In the genomic region with DNA sequence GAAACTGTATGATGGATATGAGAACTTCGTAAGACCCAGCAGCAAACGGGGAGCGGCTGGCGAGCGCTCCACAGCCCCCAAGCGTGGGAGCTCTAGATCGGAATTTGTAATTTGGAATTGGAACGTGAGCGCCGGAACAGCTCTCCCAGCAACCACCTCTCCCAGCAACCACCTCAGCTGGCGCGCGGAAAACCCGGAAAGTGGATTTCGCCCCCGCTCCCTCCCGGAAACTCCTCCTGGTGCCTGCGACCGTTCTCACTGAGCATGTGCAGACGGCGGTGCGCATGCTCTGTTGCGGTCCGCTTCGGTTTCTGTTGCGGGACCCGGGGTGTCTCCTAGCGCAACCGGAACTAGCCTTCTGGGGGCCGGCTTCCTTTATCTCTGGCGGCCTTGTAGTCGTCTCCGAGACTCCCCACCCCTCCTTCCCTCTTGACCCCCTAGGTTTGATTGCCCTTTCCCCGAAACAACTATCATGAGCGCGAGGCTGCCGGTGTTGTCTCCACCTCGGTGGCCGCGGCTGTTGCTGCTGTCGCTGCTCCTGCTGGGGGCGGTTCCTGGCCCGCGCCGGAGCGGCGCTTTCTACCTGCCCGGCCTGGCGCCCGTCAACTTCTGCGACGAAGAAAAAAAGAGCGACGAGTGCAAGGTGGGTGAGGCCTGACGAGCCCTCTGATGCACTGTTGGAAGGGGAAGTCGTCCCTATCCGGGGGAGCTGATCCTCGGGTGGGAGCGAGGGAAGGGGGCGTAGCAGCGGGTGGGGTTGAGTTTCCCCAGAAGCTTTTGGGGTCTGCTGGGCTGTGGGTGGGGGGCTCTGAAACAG, we compare ENCODE assay signal across 1 cellular context.
TF ChIP-seq lines count a peak whose summit lies in the region.

A gene with protein sequence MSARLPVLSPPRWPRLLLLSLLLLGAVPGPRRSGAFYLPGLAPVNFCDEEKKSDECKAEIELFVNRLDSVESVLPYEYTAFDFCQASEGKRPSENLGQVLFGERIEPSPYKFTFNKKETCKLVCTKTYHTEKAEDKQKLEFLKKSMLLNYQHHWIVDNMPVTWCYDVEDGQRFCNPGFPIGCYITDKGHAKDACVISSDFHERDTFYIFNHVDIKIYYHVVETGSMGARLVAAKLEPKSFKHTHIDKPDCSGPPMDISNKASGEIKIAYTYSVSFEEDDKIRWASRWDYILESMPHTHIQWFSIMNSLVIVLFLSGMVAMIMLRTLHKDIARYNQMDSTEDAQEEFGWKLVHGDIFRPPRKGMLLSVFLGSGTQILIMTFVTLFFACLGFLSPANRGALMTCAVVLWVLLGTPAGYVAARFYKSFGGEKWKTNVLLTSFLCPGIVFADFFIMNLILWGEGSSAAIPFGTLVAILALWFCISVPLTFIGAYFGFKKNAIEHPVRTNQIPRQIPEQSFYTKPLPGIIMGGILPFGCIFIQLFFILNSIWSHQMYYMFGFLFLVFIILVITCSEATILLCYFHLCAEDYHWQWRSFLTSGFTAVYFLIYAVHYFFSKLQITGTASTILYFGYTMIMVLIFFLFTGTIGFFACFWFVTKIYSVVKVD (plus strand): TSS at position 338 of the 817 bp plus-strand sequence. CDS start 135 bp downstream, at position 473.

TF ChIP-seq in K562, 482 proteins besides CTCF, POLR2A, EP300 and RAD21 (continued from another document and continues in another):
- TF ChIP-seq RBM17 (IDR thresholded peaks at IDR 0.05; ENCODE audit: borderline replicate concordance, low read depth, low read length) = no peak
- no peak for TF ChIP-seq KDM2B (CRISPR knock-in tag; IDR thresholded peaks at IDR 0.05)
- no peak for TF ChIP-seq THAP12 (CRISPR knock-in tag; IDR thresholded peaks at IDR 0.05)
- no peak for TF ChIP-seq SP2 (IDR thresholded peaks at IDR 0.05; ENCODE audit: extremely low read depth, low read depth, low read length, poor library complexity, severe bottlenecking)
- no peak for TF ChIP-seq TEAD2 (tag; IDR thresholded peaks at IDR 0.05)
- TF ChIP-seq BRF2 (IDR thresholded peaks at IDR 0.05; ENCODE audit: borderline replicate concordance, insufficient read depth, insufficient read length) = no peak
- TF ChIP-seq ETV5 (CRISPR knock-in tag; IDR thresholded peaks at IDR 0.05; ENCODE audit: low read depth) = peak; percentile 67; the same call in 1 of the 2 replicates
- TF ChIP-seq KLF1 (tag; IDR thresholded peaks at IDR 0.05) = no peak
- no peak for TF ChIP-seq CCAR2 (IDR thresholded peaks at IDR 0.05; ENCODE audit: low read depth, low read length)
- TF ChIP-seq ETV6 (IDR thresholded peaks at IDR 0.05; ENCODE audit: borderline replicate concordance in 1 of 2, low read depth in 2 of 2, low read length in 1 of 2) = no peak
- no peak for TF ChIP-seq ETV6 (CRISPR knock-in tag; IDR thresholded peaks at IDR 0.05; ENCODE audit: borderline replicate concordance)
- peak; percentile 21 to 77 for TF ChIP-seq MNT (conservative IDR thresholded peaks at IDR 0.05)
- TF ChIP-seq RBM15 (IDR thresholded peaks at IDR 0.05; ENCODE audit: insufficient read depth, low read length) = no peak
- no peak for TF ChIP-seq ZBTB43 (CRISPR knock-in tag; IDR thresholded peaks at IDR 0.05)
- peak; percentile 72 for TF ChIP-seq FOXK2 (conservative IDR thresholded peaks at IDR 0.05 in 1 of 2, IDR thresholded peaks at IDR 0.05 in 1 of 2; ENCODE audit: low read depth in 2 of 2)
- TF ChIP-seq HLTF (IDR thresholded peaks at IDR 0.05) = no peak
- no peak for TF ChIP-seq ZNF780A (CRISPR knock-in tag; IDR thresholded peaks at IDR 0.05)
- no peak for TF ChIP-seq TGIF2 (CRISPR knock-in tag; IDR thresholded peaks at IDR 0.05)
- no peak for TF ChIP-seq SMAD2 (IDR thresholded peaks at IDR 0.05; ENCODE audit: low read depth, low read length)
- TF ChIP-seq GABPB2 (CRISPR knock-in tag; conservative IDR thresholded peaks at IDR 0.05) = no peak
- TF ChIP-seq CEBPZ (IDR thresholded peaks at IDR 0.05; ENCODE audit: borderline replicate concordance, low read depth, low read length) = no peak
- TF ChIP-seq HEY1 (CRISPR knock-in tag; IDR thresholded peaks at IDR 0.05; ENCODE audit: borderline replicate concordance) = no peak
- TF ChIP-seq U2AF2 (optimal IDR thresholded peaks at IDR 0.05; ENCODE audit: low read depth, low read length) = no peak
- TF ChIP-seq COPS2 (conservative IDR thresholded peaks at IDR 0.05) = no peak
- peak; percentile 90 for TF ChIP-seq BHLHE40 (IDR thresholded peaks at IDR 0.05; ENCODE audit: low read length)
- TF ChIP-seq ELF2 (CRISPR knock-in tag; IDR thresholded peaks at IDR 0.05) = peak; percentile 79
- TF ChIP-seq NBN (IDR thresholded peaks at IDR 0.05; ENCODE audit: low read depth) = no peak
- TF ChIP-seq MCM2 (IDR thresholded peaks at IDR 0.05; ENCODE audit: low read depth) = no peak
- peak; percentile 90 for TF ChIP-seq RBBP5 (IDR thresholded peaks at IDR 0.05; ENCODE audit: borderline replicate concordance, insufficient read depth, low read length, poor library complexity, severe bottlenecking)
- no peak for TF ChIP-seq ZSCAN29 (IDR thresholded peaks at IDR 0.05)
- TF ChIP-seq SETDB1 (IDR thresholded peaks at IDR 0.05; ENCODE audit: low read length) = no peak
- TF ChIP-seq, protein P1, sequence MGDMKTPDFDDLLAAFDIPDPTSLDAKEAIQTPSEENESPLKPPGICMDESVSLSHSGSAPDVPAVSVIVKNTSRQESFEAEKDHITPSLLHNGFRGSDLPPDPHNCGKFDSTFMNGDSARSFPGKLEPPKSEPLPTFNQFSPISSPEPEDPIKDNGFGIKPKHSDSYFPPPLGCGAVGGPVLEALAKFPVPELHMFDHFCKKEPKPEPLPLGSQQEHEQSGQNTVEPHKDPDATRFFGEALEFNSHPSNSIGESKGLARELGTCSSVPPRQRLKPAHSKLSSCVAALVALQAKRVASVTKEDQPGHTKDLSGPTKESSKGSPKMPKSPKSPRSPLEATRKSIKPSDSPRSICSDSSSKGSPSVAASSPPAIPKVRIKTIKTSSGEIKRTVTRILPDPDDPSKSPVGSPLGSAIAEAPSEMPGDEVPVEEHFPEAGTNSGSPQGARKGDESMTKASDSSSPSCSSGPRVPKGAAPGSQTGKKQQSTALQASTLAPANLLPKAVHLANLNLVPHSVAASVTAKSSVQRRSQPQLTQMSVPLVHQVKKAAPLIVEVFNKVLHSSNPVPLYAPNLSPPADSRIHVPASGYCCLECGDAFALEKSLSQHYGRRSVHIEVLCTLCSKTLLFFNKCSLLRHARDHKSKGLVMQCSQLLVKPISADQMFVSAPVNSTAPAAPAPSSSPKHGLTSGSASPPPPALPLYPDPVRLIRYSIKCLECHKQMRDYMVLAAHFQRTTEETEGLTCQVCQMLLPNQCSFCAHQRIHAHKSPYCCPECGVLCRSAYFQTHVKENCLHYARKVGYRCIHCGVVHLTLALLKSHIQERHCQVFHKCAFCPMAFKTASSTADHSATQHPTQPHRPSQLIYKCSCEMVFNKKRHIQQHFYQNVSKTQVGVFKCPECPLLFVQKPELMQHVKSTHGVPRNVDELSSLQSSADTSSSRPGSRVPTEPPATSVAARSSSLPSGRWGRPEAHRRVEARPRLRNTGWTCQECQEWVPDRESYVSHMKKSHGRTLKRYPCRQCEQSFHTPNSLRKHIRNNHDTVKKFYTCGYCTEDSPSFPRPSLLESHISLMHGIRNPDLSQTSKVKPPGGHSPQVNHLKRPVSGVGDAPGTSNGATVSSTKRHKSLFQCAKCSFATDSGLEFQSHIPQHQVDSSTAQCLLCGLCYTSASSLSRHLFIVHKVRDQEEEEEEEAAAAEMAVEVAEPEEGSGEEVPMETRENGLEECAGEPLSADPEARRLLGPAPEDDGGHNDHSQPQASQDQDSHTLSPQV (IDR thresholded peaks at IDR 0.05) = no peak
- TF ChIP-seq NCOA6 (IDR thresholded peaks at IDR 0.05) = no peak
- peak; percentile 45 to 85; a peak in 3 of 4 replicates for TF ChIP-seq MAZ (CRISPR knock-in tag; conservative IDR thresholded peaks at IDR 0.05 in 1 of 2, IDR thresholded peaks at IDR 0.05 in 1 of 2)
- no peak for TF ChIP-seq FOXO4 (CRISPR knock-in tag; IDR thresholded peaks at IDR 0.05)
- no peak for TF ChIP-seq CAMTA2 (CRISPR knock-in tag; conservative IDR thresholded peaks at IDR 0.05)
- TF ChIP-seq MAFK (IDR thresholded peaks at IDR 0.05; ENCODE audit: low read length) = no peak
- TF ChIP-seq CXXC5 (CRISPR knock-in tag; IDR thresholded peaks at IDR 0.05) = peak; percentile 46; the same call in 1 of the 2 replicates
- peak; percentile 89 for TF ChIP-seq ZFX (CRISPR knock-in tag; IDR thresholded peaks at IDR 0.05)
- peak; percentile 46; the same call in 1 of the 2 replicates for TF ChIP-seq PML (IDR thresholded peaks at IDR 0.05; ENCODE audit: low read length)
